1 cellular context compared by ENCODE assay signal in genomic region chr12:14032191-14032590, GRCh38. TPM values are rescaled to one million over a fixed set of nuclear protein-coding genes. Genes with fewer than 3 reads are reported as not detected.
"Had no signal": no experiment of that assay in that cellular context is flagged by ENCODE, and none has a peak within 500 bp of the region (broad histone marks: within the 10 kb centered on the region; RNA-seq: fewer than 3 reads in every experiment).

No MANE protein-coding gene starts in this region.

RNA-seq across cellular contexts. Expression of gene GRIN2B, which starts 50.8 kb away (rescaled TPM):
- total RNA-seq: thoracic aorta had no signal
